7 cellular contexts compared by ENCODE assay signal in the genomic region with DNA sequence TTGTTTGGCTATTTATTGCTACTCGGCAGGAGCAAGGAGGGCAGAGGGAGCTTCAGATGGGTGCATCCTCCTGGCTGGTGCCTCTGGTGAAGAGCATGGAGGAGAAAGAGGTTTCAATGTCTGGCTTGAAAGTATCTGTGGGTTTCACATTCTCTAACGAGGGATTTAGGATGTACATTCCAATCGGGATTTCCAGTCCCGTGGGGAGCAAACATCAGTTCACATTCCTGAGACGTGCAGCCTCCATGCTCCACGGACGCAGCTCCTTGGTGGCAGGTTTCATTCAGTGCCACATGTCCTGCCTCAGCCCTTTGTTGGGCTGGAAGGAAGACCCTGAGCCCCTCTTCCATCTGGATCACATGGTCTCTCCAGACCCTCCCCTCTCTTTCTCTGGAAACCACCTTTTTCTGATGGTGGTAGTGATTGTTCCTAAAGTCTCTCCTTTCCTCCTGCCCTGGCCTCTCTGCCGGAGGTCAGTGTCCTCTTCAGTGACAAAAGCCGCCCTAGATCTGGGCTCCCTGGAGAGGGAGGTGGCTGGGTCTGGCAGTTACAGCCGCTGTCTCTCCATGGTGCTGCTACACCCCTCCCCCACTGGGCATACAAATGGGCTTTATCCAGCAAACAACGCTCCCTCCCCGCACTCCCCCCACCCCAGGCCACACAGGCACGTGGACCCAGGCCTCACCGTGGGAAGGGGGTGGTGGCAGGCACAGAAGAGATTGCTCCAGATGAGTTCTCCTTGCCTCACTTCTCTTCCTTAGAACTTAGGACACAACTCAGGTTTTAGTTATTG. TPM values are rescaled to one million over a fixed set of nuclear protein-coding genes. Genes with fewer than 3 reads are reported as not detected.
DNase-seq lines count a peak whose midpoint lies in the region; ATAC-seq and TF ChIP-seq lines count a peak whose summit lies in the region.
"Had no signal": no experiment of that assay in that cellular context is flagged by ENCODE, and none has a peak within 500 bp of the region (broad histone marks: within the 10 kb centered on the region; RNA-seq: fewer than 3 reads in every experiment).

No MANE protein-coding gene starts in this region.

- no peaks in the 10 kb centered on the region for H3K27me3 ChIP-seq in skeletal muscle tissue (ENCODE audit: control insufficient read depth in 3 of 3, insufficient read depth in 3 of 3, low read length in 3 of 3)
- no peaks in the 10 kb centered on the region for H3K27me3 ChIP-seq in PC-9 (ENCODE audit: insufficient read depth, low read depth)

- ATAC-seq in HG03175 (IDR thresholded peaks at IDR 0.05; ENCODE audit: unreplicated experiment): no peak

- H3K4me2 ChIP-seq in PC-9: no peak overlapping the region

- POLR2A ChIA-PET in PC-9 (lab: Charles Lee; ENCODE audit: unreplicated experiment): interaction anchor here (0.6 kb wide), 1 partner anchor 18 kb away, joined by 3 read pairs; no protein-coding TSS in a partner anchor

- no peaks in the 10 kb centered on the region for H3K9me2 ChIP-seq in PC-9 (ENCODE audit: insufficient read depth)

- peak; percentile 44 for DNase-seq in DMS 273 (lab: John Stamatoyannopoulos, UW; ENCODE audit: unreplicated experiment)
- DNase-seq in DMS 273 treated with DMSO at 0.1 percent for 48 hours (lab: John Stamatoyannopoulos, UW): no peak
- peak; percentile 20 for DNase-seq in fibroblast of the aortic adventitia (ENCODE audit: low read depth)
- no peak for DNase-seq in PC-9
- DNase-seq: 8988T had no signal

- TF ChIP-seq CTCF in fibroblast of the aortic adventitia (IDR thresholded peaks at IDR 0.05; ENCODE audit: insufficient read depth, low read length): no peak
- TF ChIP-seq CTCF in PC-9 (conservative IDR thresholded peaks at IDR 0.05): no peak

- H3K4me3 ChIP-seq in fibroblast of the aortic adventitia (ENCODE audit: low read depth, low read length) (no peak overlapping the region), skeletal muscle tissue (ENCODE audit: low read length in 3 of 3) (peak overlapping the region; percentile 19 to 78 (median 47)), PC-9 (no peak overlapping the region)

- no peak overlapping the region for H2AFZ ChIP-seq in PC-9

- H3K27ac ChIP-seq in skeletal muscle tissue (ENCODE audit: low read depth, low read length) (peak overlapping the region; percentile 39), PC-9 (no peak overlapping the region)

- intact Hi-C loops in PC-9 (cut with micrococcal nuclease; ENCODE audit: unreplicated experiment): loop anchor here (1.0 to 10.0 kb wide), 7 partner anchors 25 to 901 kb away; a partner anchor contains a TSS

- H3K79me2 ChIP-seq in PC-9 (ENCODE audit: low read depth): no peaks in the 10 kb centered on the region

- CTCF ChIA-PET in PC-9 (lab: Charles Lee): interaction anchor here (0.5 to 1.8 kb wide), 4 partner anchors 10 to 304 kb away, joined by 3 to 23 read pairs (median 5); a partner anchor contains a TSS

- H3K9ac ChIP-seq in skeletal muscle tissue (ENCODE audit: low read depth in 1 of 3, low read length in 3 of 3): peak overlapping the region in 1 of 3 donors; percentile 77

- H3F3A ChIP-seq in PC-9 (ENCODE audit: insufficient read depth, low read depth): peaks cover 22% of the 10 kb centered on the region

- peaks cover 0 to 2% (median 0%) of the 10 kb centered on the region in 3 donors for H3K36me3 ChIP-seq in skeletal muscle tissue (ENCODE audit: control insufficient read depth in 3 of 3, insufficient read depth in 3 of 3, low read length in 3 of 3)
- no peaks in the 10 kb centered on the region for H3K36me3 ChIP-seq in PC-9 (ENCODE audit: low read depth)

- no peaks in the 10 kb centered on the region for H4K20me1 ChIP-seq in PC-9 (ENCODE audit: insufficient read depth)

- no TSS peak for BruUV-seq in PC-9 (replicated peaks; lab: Mats Ljungman, UMichigan)

- H3K9me3 ChIP-seq in skeletal muscle tissue (ENCODE audit: control insufficient read depth in 3 of 3, low read length in 3 of 3) (no peaks in the 10 kb centered on the region), PC-9 (ENCODE audit: insufficient read depth, low read depth) (no peaks in the 10 kb centered on the region)

- H3K4me1 ChIP-seq in skeletal muscle tissue (ENCODE audit: control insufficient read depth in 3 of 3, insufficient read depth in 3 of 3, low read length in 3 of 3) (peaks cover 27 to 37% (median 35%) of the 10 kb centered on the region in 3 donors), PC-9 (replicated peaks; ENCODE audit: insufficient read depth) (peaks cover 39% of the 10 kb centered on the region)

RNA-seq across cellular contexts. Expression of a gene that starts 0.8 kb away (rescaled TPM):
- not detected in 2 replicates for total RNA-seq in fibroblast of the aortic adventitia (ENCODE audit: low replicate concordance)
- 2.1 TPM for total RNA-seq in skeletal muscle tissue
- total RNA-seq in PC-9 (2021): 0.95 and 1.7 TPM in 2 replicates

RNA-seq across cellular contexts. Expression of a gene that starts 12.1 kb away (rescaled TPM):
- total RNA-seq in fibroblast of the aortic adventitia (ENCODE audit: low replicate concordance) (83.5 and 110 TPM in 2 replicates), skeletal muscle tissue (99.2 TPM), PC-9 (2021) (152 and 173 TPM in 2 replicates)

RNA-seq across cellular contexts. Expression of a gene that starts 15.8 kb away (rescaled TPM):
- total RNA-seq in fibroblast of the aortic adventitia (ENCODE audit: low replicate concordance) (33.3 and 76.5 TPM in 2 replicates), skeletal muscle tissue (54.8 TPM), PC-9 (2021) (1.4 and 1.8 TPM in 2 replicates)

RNA-seq across cellular contexts. Expression of a gene that starts 20.8 kb away (rescaled TPM):
- total RNA-seq in fibroblast of the aortic adventitia (ENCODE audit: low replicate concordance): 35.1 and 52.1 TPM in 2 replicates
- 18.8 TPM for total RNA-seq in skeletal muscle tissue
- 63.3 and 63.5 TPM in 2 replicates for total RNA-seq in PC-9 (2021)

RNA-seq across cellular contexts. Expression of a gene that starts 25.6 kb away (rescaled TPM):
- total RNA-seq in fibroblast of the aortic adventitia (ENCODE audit: low replicate concordance) (9.8 and 26.8 TPM in 2 replicates), skeletal muscle tissue (2.1 TPM), PC-9 (2021) (11.0 and 16.6 TPM in 2 replicates)

Comparison
In these comparisons a context has a peak if more than half of its experiments do, and no peak if none do; other contexts are left out.
1. DNase-seq: peak in DMS 273 (single experiment) and fibroblast of the aortic adventitia (single experiment); none in DMS 273 treated with DMSO at 0.1 percent for 48 hours (single experiment) and PC-9 (0 of 2).
2. H3K4me3 ChIP-seq: peak in skeletal muscle tissue (3 of 3); none in fibroblast of the aortic adventitia (single experiment) and PC-9 (single experiment).
3. RNA of a gene that starts 15.8 kb away (total RNA-seq): 33.3 to 76.5 TPM in fibroblast of the aortic adventitia and 54.8 TPM in skeletal muscle tissue (single experiment); 1.4 to 1.8 TPM in PC-9; every median in the first group is over 10 times any median in the second.